ENCODE assay signal across 8 cellular contexts in genomic region chr2:25558262-25558661, GRCh38.
DNase-seq lines count a peak whose midpoint lies in the region; ATAC-seq, FAIRE-seq and TF ChIP-seq lines count a peak whose summit lies in the region.

No MANE protein-coding gene starts in this region.

- H3K27ac ChIP-seq in right lobe of liver (no peak overlapping the region), HepG2 (ENCODE audit: extremely low read length, insufficient read depth, low read length) (no peak overlapping the region), SU-DHL-6 (ENCODE audit: low read depth, low read length) (peak overlapping the region; percentile 2; the same call in 1 of the 2 replicates), sigmoid colon (no peak overlapping the region)

- H3K79me2 ChIP-seq in HepG2 (ENCODE audit: insufficient read depth, low read length) (no peaks in the 10 kb centered on the region), SU-DHL-6 (ENCODE audit: insufficient read depth, low read length) (no peaks in the 10 kb centered on the region)

- H3K4me3 ChIP-seq in right lobe of liver (no peak overlapping the region), HepG2 (replicated peaks in 1 of 3; ENCODE audit: insufficient read depth in 1 of 3, low read depth in 2 of 3, low read length in 3 of 3) (no peak overlapping the region), SU-DHL-6 (ENCODE audit: insufficient read depth, low read length, poor library complexity, severe bottlenecking) (no peak overlapping the region), epithelial cell of esophagus (ENCODE audit: low read length) (no peak overlapping the region), sigmoid colon (no peak overlapping the region)

- 66% methylated on average over 2 of the region's 2 CpGs for WGBS in right lobe of liver (ENCODE audit: insufficient coverage, low coverage, low lambda C conversion rate, missing lambda C conversion rate)
- 96% methylated on average over 2 of the region's 2 CpGs for whole genome bisulfite sequencing in HepG2 (ENCODE audit: low lambda C conversion rate)
- WGBS in sigmoid colon, 2 donors, result 44 to 81% methylated on average over 2 of the region's 2 CpGs

- BruUV-seq in HepG2 (replicated peaks; lab: Mats Ljungman, UMichigan), result no TSS peak

- TF ChIP-seq EP300 in HepG2 (IDR thresholded peaks at IDR 0.05; ENCODE audit: low read depth in 2 of 2, low read length in 2 of 2) (no peak), HepG2 (CRISPR knock-in tag; IDR thresholded peaks at IDR 0.05; ENCODE audit: borderline replicate concordance) (no peak), sigmoid colon (IDR thresholded peaks at IDR 0.05) (no peak)

- no peaks in the 10 kb centered on the region for H4K20me1 ChIP-seq in HepG2 (ENCODE audit: insufficient read depth, low read length)
- H4K20me1 ChIP-seq in SU-DHL-6 (ENCODE audit: low read depth, low read length), result no peaks in the 10 kb centered on the region

- H3F3A ChIP-seq in SU-DHL-6 (ENCODE audit: insufficient read depth), result peaks cover 26% of the 10 kb centered on the region

- H3K4me2 ChIP-seq in HepG2 (ENCODE audit: low read depth, low read length) (no peak overlapping the region), SU-DHL-6 (ENCODE audit: low read depth, low read length, poor library complexity, severe bottlenecking) (peak overlapping the region; percentile 23)

- TF ChIP-seq POLR2A in right lobe of liver (IDR thresholded peaks at IDR 0.05) (no peak), HepG2 (IDR thresholded peaks at IDR 0.05; ENCODE audit: insufficient read depth in 1 of 2, low read depth in 2 of 2, low read length in 2 of 2) (no peak), sigmoid colon (IDR thresholded peaks at IDR 0.05) (no peak)

- no peaks in the 10 kb centered on the region for H3K9me2 ChIP-seq in SU-DHL-6 (replicated peaks; ENCODE audit: insufficient read depth, low read length)

- H3K9ac ChIP-seq in HepG2 (ENCODE audit: insufficient read depth, low read depth, low read length) (no peak overlapping the region), SU-DHL-6 (ENCODE audit: low read length) (no peak overlapping the region)

- TF ChIP-seq CTCF in right lobe of liver (IDR thresholded peaks at IDR 0.05) (no peak), HepG2 (CRISPR knock-in tag; IDR thresholded peaks at IDR 0.05) (no peak), SU-DHL-6 (IDR thresholded peaks at IDR 0.05; ENCODE audit: insufficient read depth, low read length, poor library complexity, severe bottlenecking) (no peak), epithelial cell of esophagus (IDR thresholded peaks at IDR 0.05; ENCODE audit: insufficient read depth, low read depth, low read length, missing control alignments) (no peak), sigmoid colon (IDR thresholded peaks at IDR 0.05) (no peak)

- H3K36me3 ChIP-seq in right lobe of liver, result no peaks in the 10 kb centered on the region
- H3K36me3 ChIP-seq in HepG2 (replicated peaks in 1 of 2; ENCODE audit: control insufficient read depth in 1 of 2, insufficient read depth in 2 of 2, low read length in 2 of 2), result no peaks in the 10 kb centered on the region
- H3K36me3 ChIP-seq in SU-DHL-6 (ENCODE audit: low read length), result no peaks in the 10 kb centered on the region; the same call in 1 of the 2 replicates
- no peaks in the 10 kb centered on the region for H3K36me3 ChIP-seq in sigmoid colon

- H3K9me3 ChIP-seq in right lobe of liver (no peaks in the 10 kb centered on the region), HepG2 (ENCODE audit: low read length) (no peaks in the 10 kb centered on the region), SU-DHL-6 (ENCODE audit: insufficient read depth, low read length) (no peaks in the 10 kb centered on the region; the same call in 1 of the 2 replicates), sigmoid colon (no peaks in the 10 kb centered on the region)

- POLR2A ChIA-PET in HepG2 (lab: Yijun Ruan, JAX), result no interaction called here

- no peak for FAIRE-seq in HepG2 (lab: Jason Lieb, UNC)

- intact Hi-C loops in right lobe of liver (cut with DNase I) (no loop called here), HepG2 (cut with micrococcal nuclease; ENCODE audit: unreplicated experiment) (no loop called here), sigmoid colon (cut with DNase I) (no loop called here)

- H3K4me1 ChIP-seq in right lobe of liver (no peaks in the 10 kb centered on the region), HepG2 (ENCODE audit: insufficient read depth, low read length) (peaks cover 8% of the 10 kb centered on the region), sigmoid colon (no peaks in the 10 kb centered on the region)

- in situ Hi-C loops in HepG2 (cut with HindIII; ENCODE audit: extremely low pct_ligation_motif_present, low pct_unique_long_range_greater_than_20kb), result no loop called here

- H2AFZ ChIP-seq in HepG2 (ENCODE audit: low read length) (no peak overlapping the region), SU-DHL-6 (ENCODE audit: low read depth, low read length, severe bottlenecking) (no peak overlapping the region)

- CTCF ChIA-PET in HepG2 (lab: Yijun Ruan, JAX; ENCODE audit: low intra/inter-chr PET ratio, low total read pairs), result no interaction called here

- H3K27me3 ChIP-seq in right lobe of liver (no peaks in the 10 kb centered on the region), HepG2 (ENCODE audit: control insufficient read depth in 1 of 2, insufficient read depth in 2 of 2, low read length in 2 of 2) (no peaks in the 10 kb centered on the region), SU-DHL-6 (ENCODE audit: low read length) (no peaks in the 10 kb centered on the region), sigmoid colon (no peaks in the 10 kb centered on the region)

- TF ChIP-seq RAD21 in HepG2 (CRISPR knock-in tag; IDR thresholded peaks at IDR 0.05), result no peak

- ATAC-seq in right lobe of liver (peak; percentile 28 to 66 (median 50)), HepG2 (no peak), HG03139 (IDR thresholded peaks at IDR 0.05; ENCODE audit: unreplicated experiment) (peak; percentile 55), GM19397 (IDR thresholded peaks at IDR 0.05; ENCODE audit: unreplicated experiment) (no peak)

- DNase-seq in right lobe of liver (no peak), HepG2 (ENCODE audit: low spot score) (no peak), epithelial cell of esophagus (ENCODE audit: low read depth) (peak; percentile 64), sigmoid colon (no peak)
- peak; percentile 4 to 32 for DNase-seq in stimulated activated CD4-positive, alpha-beta T cell treated with anti-CD3 and anti-CD28 coated beads, Interleukin-4, amount 100 ng/mL, for 48 hours (ENCODE audit: low read depth in 2 of 2)

TF ChIP-seq in HepG2, 621 proteins besides CTCF, POLR2A, EP300 and RAD21 (continues in another document):
- TF ChIP-seq ZNF609 (CRISPR knock-in tag; IDR thresholded peaks at IDR 0.05; ENCODE audit: borderline replicate concordance) (no peak), MIER2 (CRISPR knock-in tag; IDR thresholded peaks at IDR 0.05) (no peak)

Comparison
In these comparisons a context has a peak if more than half of its experiments do, and no peak if none do; other contexts are left out.
1. ATAC-seq: peak in right lobe of liver (4 of 4) and HG03139 (single experiment); none in HepG2 (single experiment) and GM19397 (single experiment).
2. DNase-seq: peak in epithelial cell of esophagus (single experiment) and stimulated activated CD4-positive, alpha-beta T cell treated with anti-CD3 and anti-CD28 coated beads, Interleukin-4, amount 100 ng/mL, for 48 hours (2 of 2); none in right lobe of liver (0 of 3), HepG2 (single experiment) and sigmoid colon (single experiment).